Comparison of ENCODE assay signal across 16 cellular contexts in genomic region chr15:70698991-70699390, GRCh38.
A peak's percentile ranks its signal among the peaks of the same experiment; 100 is the strongest.
DNase-seq lines count a peak whose midpoint lies in the region; ATAC-seq and TF ChIP-seq lines count a peak whose summit lies in the region.
"Had no signal": no experiment of that assay in that cellular context is flagged by ENCODE, and none has a peak within 500 bp of the region (broad histone marks: within the 10 kb centered on the region; RNA-seq: fewer than 3 reads in every experiment).

No MANE protein-coding gene starts in this region.

- TF ChIP-seq POLR2A in heart left ventricle (IDR thresholded peaks at IDR 0.05), result no peak
- no peak for TF ChIP-seq POLR2A in esophagus squamous epithelium (IDR thresholded peaks at IDR 0.05)

- H3K27ac Mint-ChIP-seq in osteocyte (ENCODE audit: unreplicated experiment), result peak overlapping the region; percentile 85
- no peak overlapping the region for H3K27ac Mint-ChIP-seq in activated CD4-positive, alpha-beta T cell treated with anti-CD3 and anti-CD28 coated beads, Interleukin-2, amount 10 ng/mL, durations not matched to agents 7 days and 5 days
- H3K27ac Mint-ChIP-seq: CD8-positive, alpha-beta T cell; stimulated activated naive B cell treated with anti-CD40 and anti-IgM and Interleukin-4, amounts not matched to agents 10 μg/mL and 1 μg/mL and 100 μg/mL, for 72 hours had no signal

- CTCF ChIA-PET in activated CD4-positive, alpha-beta T cell treated with anti-CD3 and anti-CD28 coated beads, Interleukin-2, amount 10 ng/mL, durations not matched to agents 7 days and 5 days (lab: Charles Lee), result no interaction called here

- DNase-seq in heart left ventricle (no peak), left cardiac atrium (no peak), esophagus squamous epithelium (lab: John Stamatoyannopoulos, UW) (no peak), osteocyte (ENCODE audit: extremely low spot score, unreplicated experiment) (no peak)
- no peak for DNase-seq in activated CD4-positive, alpha-beta T cell treated with anti-CD3 and anti-CD28 coated beads, Interleukin-2, amount 10 ng/mL, durations not matched to agents 7 days and 5 days
- DNase-seq: activated CD4-positive, alpha-beta T cell treated with anti-CD3 and anti-CD28 coated beads, Interleukin-2, amount 50 U/mL, for 48 hours; amygdala; CD8-positive, alpha-beta T cell; GDM1; NCI-H1417; NCI-H345; stimulated activated naive B cell treated with anti-CD40 and anti-IgM and Interleukin-4, amounts not matched to agents 10 μg/mL and 1 μg/mL and 100 μg/mL, for 72 hours had no signal

- H3K4me3 ChIP-seq in heart left ventricle (peak overlapping the region in 3 of 12 donors; percentile 40 to 47 (median 41)), esophagus squamous epithelium (no peak overlapping the region), urinary bladder (ENCODE audit: low read depth, low read length) (no peak overlapping the region)
- H3K4me3 ChIP-seq: lung had no signal

- H3K36me3 Mint-ChIP-seq in osteocyte (ENCODE audit: unreplicated experiment), result peaks cover 25% of the 10 kb centered on the region
- no peaks in the 10 kb centered on the region for H3K36me3 Mint-ChIP-seq in activated CD4-positive, alpha-beta T cell treated with anti-CD3 and anti-CD28 coated beads, Interleukin-2, amount 10 ng/mL, durations not matched to agents 7 days and 5 days (ENCODE audit: low read depth)
- H3K36me3 Mint-ChIP-seq: CD8-positive, alpha-beta T cell; stimulated activated naive B cell treated with anti-CD40 and anti-IgM and Interleukin-4, amounts not matched to agents 10 μg/mL and 1 μg/mL and 100 μg/mL, for 72 hours had no signal

- intact Hi-C loops in heart left ventricle (cut with DNase I), result no loop called here
- intact Hi-C loops in left cardiac atrium (cut with DNase I), result loop anchor here in 1 of 2 donors (10.0 kb wide), 1 partner anchor 66 kb away; the partner anchor contains the start of gene UACA
- intact Hi-C loops in esophagus squamous epithelium (cut with DNase I), result no loop called here

- ATAC-seq in heart left ventricle, result no peak
- no peak for ATAC-seq in left cardiac atrium
- no peak for ATAC-seq in HG03457 (IDR thresholded peaks at IDR 0.05; ENCODE audit: unreplicated experiment)
- ATAC-seq in GM19467 (IDR thresholded peaks at IDR 0.05; ENCODE audit: unreplicated experiment), result no peak
- ATAC-seq: CD8-positive, alpha-beta T cell; stimulated activated naive B cell treated with anti-CD40 and anti-IgM and Interleukin-4, amounts not matched to agents 10 μg/mL and 1 μg/mL and 100 μg/mL, for 72 hours had no signal

- H3K27ac ChIP-seq in heart left ventricle (peak overlapping the region in 11 of 12 donors; percentile 34 to 73 (median 55)), esophagus squamous epithelium (peak overlapping the region in 3 of 4 donors; percentile 31 to 70 (median 62)), urinary bladder (ENCODE audit: low read depth) (peak overlapping the region; percentile 10)

- TF ChIP-seq CTCF in heart left ventricle (IDR thresholded peaks at IDR 0.05), result no peak
- TF ChIP-seq CTCF in esophagus squamous epithelium (IDR thresholded peaks at IDR 0.05), result no peak
- TF ChIP-seq CTCF in osteocyte (IDR thresholded peaks at IDR 0.05), result no peak

- H3K27me3 Mint-ChIP-seq in osteocyte (ENCODE audit: unreplicated experiment), result no peaks in the 10 kb centered on the region
- H3K27me3 Mint-ChIP-seq in activated CD4-positive, alpha-beta T cell treated with anti-CD3 and anti-CD28 coated beads, Interleukin-2, amount 10 ng/mL, durations not matched to agents 7 days and 5 days, result peaks cover 34% of the 10 kb centered on the region

- POLR2A ChIA-PET in activated CD4-positive, alpha-beta T cell treated with anti-CD3 and anti-CD28 coated beads, Interleukin-2, amount 10 ng/mL, durations not matched to agents 7 days and 5 days (lab: Charles Lee), result no interaction called here

- H3K36me3 ChIP-seq in heart left ventricle, result peaks cover 0 to 21% (median 3%) of the 10 kb centered on the region in 9 donors
- H3K36me3 ChIP-seq in esophagus squamous epithelium, result peaks cover 0 to 7% (median 0%) of the 10 kb centered on the region in 3 donors
- no peaks in the 10 kb centered on the region for H3K36me3 ChIP-seq in urinary bladder (ENCODE audit: insufficient read depth)

- H3K27me3 ChIP-seq in heart left ventricle (no peaks in the 10 kb centered on the region), esophagus squamous epithelium (no peaks in the 10 kb centered on the region)

- H3K4me1 Mint-ChIP-seq in osteocyte (ENCODE audit: unreplicated experiment), result peaks cover 72% of the 10 kb centered on the region
- no peaks in the 10 kb centered on the region for H3K4me1 Mint-ChIP-seq in activated CD4-positive, alpha-beta T cell treated with anti-CD3 and anti-CD28 coated beads, Interleukin-2, amount 10 ng/mL, durations not matched to agents 7 days and 5 days

- H3K9me3 ChIP-seq in heart left ventricle (no peaks in the 10 kb centered on the region), esophagus squamous epithelium (no peaks in the 10 kb centered on the region)

- WGBS in heart left ventricle, 4 donors, result 32 to 59% (median 46%) methylated on average over 1 of the region's 1 CpG
- 47 to 75% methylated on average over 1 of the region's 1 CpG for WGBS in esophagus squamous epithelium, 2 donors
- 32% methylated on average over 1 of the region's 1 CpG for WGBS in urinary bladder

- no peaks in the 10 kb centered on the region for H3K9me3 Mint-ChIP-seq in osteocyte (ENCODE audit: unreplicated experiment)
- H3K9me3 Mint-ChIP-seq in activated CD4-positive, alpha-beta T cell treated with anti-CD3 and anti-CD28 coated beads, Interleukin-2, amount 10 ng/mL, durations not matched to agents 7 days and 5 days, result no peaks in the 10 kb centered on the region
- H3K9me3 Mint-ChIP-seq: CD8-positive, alpha-beta T cell; stimulated activated naive B cell treated with anti-CD40 and anti-IgM and Interleukin-4, amounts not matched to agents 10 μg/mL and 1 μg/mL and 100 μg/mL, for 72 hours had no signal

- H3K4me3 Mint-ChIP-seq in osteocyte (ENCODE audit: unreplicated experiment), result no peak overlapping the region
- H3K4me3 Mint-ChIP-seq in activated CD4-positive, alpha-beta T cell treated with anti-CD3 and anti-CD28 coated beads, Interleukin-2, amount 10 ng/mL, durations not matched to agents 7 days and 5 days, result no peak overlapping the region
- H3K4me3 Mint-ChIP-seq: CD8-positive, alpha-beta T cell; stimulated activated naive B cell treated with anti-CD40 and anti-IgM and Interleukin-4, amounts not matched to agents 10 μg/mL and 1 μg/mL and 100 μg/mL, for 72 hours had no signal

- H3K4me1 ChIP-seq in heart left ventricle (peaks cover 0 to 77% (median 50%) of the 10 kb centered on the region in 12 donors), esophagus squamous epithelium (peaks cover 0 to 47% (median 11%) of the 10 kb centered on the region in 3 donors), urinary bladder (ENCODE audit: insufficient read depth) (peaks cover 1% of the 10 kb centered on the region)

Comparison
In these comparisons a context has a peak if more than half of its experiments do, and no peak if none do; other contexts are left out.
1. H3K27ac ChIP-seq: peak in every context shown above with its lines; median percentile 62 in esophagus squamous epithelium; 55 in heart left ventricle; 10 in urinary bladder.